Comparison of ENCODE assay signal across 17 cellular contexts in the genomic region with DNA sequence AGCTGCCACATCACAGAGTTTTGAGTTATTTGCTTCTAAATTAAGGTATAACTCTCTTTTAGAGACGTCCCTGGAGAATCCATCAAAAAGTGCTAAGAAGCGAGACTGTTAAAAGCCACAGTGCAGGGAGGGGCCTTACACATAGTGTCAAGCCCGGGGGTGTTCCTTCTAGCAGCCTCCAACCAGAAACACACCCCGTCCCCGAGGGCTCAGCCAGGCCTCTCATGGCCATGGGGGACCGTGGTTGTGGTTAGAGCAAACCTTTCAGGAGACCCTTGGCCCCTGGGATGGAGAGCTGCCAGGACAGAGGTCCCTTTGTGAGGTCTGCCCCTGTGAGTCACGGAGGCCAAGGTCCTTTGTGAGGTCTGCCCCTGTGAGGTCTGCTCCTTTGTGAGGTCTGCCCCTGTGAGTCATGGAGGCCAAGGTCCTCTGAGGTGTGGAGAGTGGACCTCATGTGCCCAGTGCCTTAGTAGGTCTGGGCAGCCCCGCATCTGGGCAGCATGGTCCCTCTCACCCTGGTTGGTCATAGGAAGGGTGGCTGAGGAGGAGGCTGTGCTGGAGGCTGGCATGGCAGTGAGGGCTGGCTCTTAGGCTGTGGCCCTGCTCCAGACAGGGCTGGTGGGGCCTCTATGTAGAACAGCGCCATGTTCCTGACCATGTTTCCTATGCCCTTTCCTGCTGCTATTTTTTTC. TPM values are rescaled to one million over a fixed set of nuclear protein-coding genes. Genes with fewer than 3 reads are reported as not detected.
A peak's percentile ranks its signal among the peaks of the same experiment; 100 is the strongest.
DNase-seq lines count a peak whose midpoint lies in the region; ATAC-seq and TF ChIP-seq lines count a peak whose summit lies in the region.
"Had no signal": no experiment of that assay in that cellular context is flagged by ENCODE, and none has a peak within 500 bp of the region (broad histone marks: within the 10 kb centered on the region; RNA-seq: fewer than 3 reads in every experiment).

No MANE protein-coding gene starts in this region.

- H3K27me3 ChIP-seq in psoas muscle (ENCODE audit: insufficient read depth in 3 of 3, low read length in 2 of 3): peaks cover 0 to 8% (median 2%) of the 10 kb centered on the region in 3 donors
- H3K27me3 ChIP-seq: testis had no signal

- no peak overlapping the region for H3K27ac ChIP-seq in psoas muscle
- H3K27ac ChIP-seq: testis had no signal

- no peaks in the 10 kb centered on the region for H3K9me3 Mint-ChIP-seq in Calu3 (ENCODE audit: low read depth, unreplicated experiment)
- no peaks in the 10 kb centered on the region for H3K9me3 Mint-ChIP-seq in chondrocyte (ENCODE audit: low read depth)
- H3K9me3 Mint-ChIP-seq: activated CD4-positive, alpha-beta T cell treated with anti-CD3 and anti-CD28 coated beads, Interleukin-2, amount 10 ng/mL, durations not matched to agents 24 days and 14 days; mesothelial cell of epicardium had no signal

- intact Hi-C loops in Calu3 (cut with micrococcal nuclease; ENCODE audit: unreplicated experiment) (no loop called here), psoas muscle (cut with DNase I) (no loop called here)

- no TSS peak for BruUV-seq in Calu3 (replicated peaks; lab: Mats Ljungman, UMichigan)

- H3K4me1 Mint-ChIP-seq in Calu3 (ENCODE audit: low read depth, unreplicated experiment): peaks cover 61% of the 10 kb centered on the region
- peaks cover 10% of the 10 kb centered on the region for H3K4me1 Mint-ChIP-seq in chondrocyte (ENCODE audit: low read depth)

- H3K4me3 Mint-ChIP-seq in Calu3 (ENCODE audit: low read depth, unreplicated experiment) (no peak overlapping the region), chondrocyte (ENCODE audit: unreplicated experiment) (no peak overlapping the region)
- H3K4me3 Mint-ChIP-seq: activated CD4-positive, alpha-beta T cell treated with anti-CD3 and anti-CD28 coated beads, Interleukin-2, amount 10 ng/mL, durations not matched to agents 24 days and 14 days; mesothelial cell of epicardium had no signal

- H3K27ac Mint-ChIP-seq in Calu3 (ENCODE audit: unreplicated experiment): no peak overlapping the region
- H3K27ac Mint-ChIP-seq in chondrocyte (ENCODE audit: unreplicated experiment): no peak overlapping the region
- H3K27ac Mint-ChIP-seq: activated CD4-positive, alpha-beta T cell treated with anti-CD3 and anti-CD28 coated beads, Interleukin-2, amount 10 ng/mL, durations not matched to agents 24 days and 14 days; IgD-negative memory B cell; mesothelial cell of epicardium had no signal

- CTCF ChIA-PET in Calu3 (lab: Charles Lee): no interaction called here

- DNase-seq in Calu3 (peak; percentile 58), LHCN-M2 (ENCODE audit: low read depth) (peak; percentile 27), chondrocyte (ENCODE audit: low spot score) (peak; percentile 51), psoas muscle (peak; percentile 15 to 34), epidermal melanocyte (ENCODE audit: insufficient read length, low spot score) (no peak)
- no peak for DNase-seq in activated CD8-positive, alpha-beta memory T cell treated with anti-CD3 and anti-CD28 coated beads, Interleukin-2, amount 50 U/mL, for 48 hours
- DNase-seq: activated CD4-positive, alpha-beta T cell treated with anti-CD3 and anti-CD28 coated beads, Interleukin-2, amount 10 ng/mL, durations not matched to agents 24 days and 14 days; activated effector memory CD4-positive, alpha-beta T cell treated with Interleukin-2 at 50 U/mL for 16 hours; foreskin fibroblast; NCI-H2029; RPMI8226; testis had no signal

- no peaks in the 10 kb centered on the region for H3K36me3 ChIP-seq in psoas muscle (ENCODE audit: insufficient read depth in 1 of 2, low read depth in 1 of 2)

- TF ChIP-seq CTCF in Calu3 (IDR thresholded peaks at IDR 0.05; ENCODE audit: unreplicated experiment) (no peak), chondrocyte (IDR thresholded peaks at IDR 0.05) (no peak), psoas muscle (IDR thresholded peaks at IDR 0.05) (no peak)

- H3K4me1 ChIP-seq in psoas muscle: no peaks in the 10 kb centered on the region

- ATAC-seq in psoas muscle: no peak
- no peak for ATAC-seq in HG03469 (IDR thresholded peaks at IDR 0.05; ENCODE audit: unreplicated experiment)
- ATAC-seq in HG03520 (IDR thresholded peaks at IDR 0.05; ENCODE audit: unreplicated experiment): no peak

- H3K36me3 Mint-ChIP-seq in Calu3 (ENCODE audit: insufficient read depth, unreplicated experiment) (peaks cover 15% of the 10 kb centered on the region), chondrocyte (ENCODE audit: low read depth) (no peaks in the 10 kb centered on the region)
- H3K36me3 Mint-ChIP-seq: IgD-negative memory B cell, mesothelial cell of epicardium had no signal

- 82 to 84% (median 83%) methylated on average over 9 of the region's 9 CpGs for WGBS in psoas muscle, 3 donors

- H3K9me3 ChIP-seq in psoas muscle: no peaks in the 10 kb centered on the region
- H3K9me3 ChIP-seq: Caco-2, testis had no signal

- H3K27me3 Mint-ChIP-seq in Calu3 (ENCODE audit: unreplicated experiment) (peaks cover 13% of the 10 kb centered on the region), chondrocyte (ENCODE audit: low read depth) (no peaks in the 10 kb centered on the region)

- H3K4me3 ChIP-seq in psoas muscle: no peak overlapping the region
- H3K4me3 ChIP-seq: testis had no signal

RNA-seq across cellular contexts. Expression of gene GNAZ, which starts 5.4 kb away (rescaled TPM):
- total RNA-seq in Calu3 (2022): 6.0 and 7.3 TPM in 2 replicates
- total RNA-seq in LHCN-M2 (2014; rRNA removed): 6.1 and 9.6 TPM in 2 replicates
- polyA plus RNA-seq in LHCN-M2 (2012): 0.56 TPM
- total RNA-seq in chondrocyte: 3.9 to 4.9 TPM (median 4.5 TPM) in 3 replicates
- total RNA-seq in psoas muscle: 1 to 10 TPM; 1.5 to 3.9 (median 1.9) TPM
- 1 to 10 TPM in 2 of 3 donors, under 1 TPM in 1; 0.99 to 2.2 (median 1.6) TPM for polyA plus RNA-seq in psoas muscle

Comparison
In these comparisons a context has a peak if more than half of its experiments do, and no peak if none do; other contexts are left out.
1. DNase-seq: peak in Calu3 (single experiment), LHCN-M2 (single experiment), chondrocyte (single experiment) and psoas muscle (2 of 2); none in activated CD8-positive, alpha-beta memory T cell treated with anti-CD3 and anti-CD28 coated beads, Interleukin-2, amount 50 U/mL, for 48 hours (single experiment) and epidermal melanocyte (single experiment).